Comparison of ENCODE assay signal across 8 cellular contexts in the genomic region with DNA sequence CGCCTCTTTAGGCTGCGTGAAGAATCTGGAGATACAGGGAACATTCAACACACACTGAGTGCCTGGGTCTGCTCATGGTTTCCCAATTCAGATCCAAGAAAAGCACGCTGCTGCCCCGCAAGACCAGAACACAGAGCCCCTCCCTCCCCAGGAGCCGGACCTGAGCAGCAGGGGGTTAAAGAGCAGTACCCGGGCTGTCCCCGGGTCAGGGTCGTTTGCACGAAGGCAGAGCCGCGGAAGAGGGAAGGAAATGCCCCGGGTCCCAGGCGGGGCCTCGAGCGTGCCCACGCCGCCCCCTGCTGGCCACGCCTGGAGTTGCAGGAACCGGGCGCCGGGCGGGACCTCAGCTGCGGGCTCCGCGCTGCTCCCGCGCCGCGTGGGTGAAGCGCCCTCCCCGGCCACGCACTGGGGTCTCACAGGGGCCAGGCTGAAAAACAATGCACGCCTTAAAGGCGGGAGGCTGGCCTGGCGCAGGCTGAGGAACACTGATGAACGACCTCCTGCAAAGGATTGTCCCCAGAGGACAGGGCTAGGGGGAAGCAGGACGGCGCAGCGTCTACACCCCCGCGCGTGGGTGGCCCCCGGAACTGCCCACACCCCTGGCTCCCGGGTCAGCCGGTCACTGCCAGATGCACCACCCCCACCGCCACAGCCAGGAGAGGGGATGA. TPM values are rescaled to one million over a fixed set of nuclear protein-coding genes. Genes with fewer than 3 reads are reported as not detected.
DNase-seq lines count a peak whose midpoint lies in the region; ATAC-seq and TF ChIP-seq lines count a peak whose summit lies in the region.

No MANE protein-coding gene starts in this region.

- no peaks in the 10 kb centered on the region for H3K9me3 ChIP-seq in ascending aorta
- no peaks in the 10 kb centered on the region for H3K9me3 ChIP-seq in gastrocnemius medialis

- DNase-seq in DMS 273 (lab: John Stamatoyannopoulos, UW; ENCODE audit: unreplicated experiment) (peak; percentile 76), DMS 273 treated with DMSO at 0.1 percent for 48 hours (lab: John Stamatoyannopoulos, UW) (no peak), KBM-7 (peak; percentile 68), T-helper 22 cell (ENCODE audit: low read depth) (peak; percentile 5), ascending aorta (ENCODE audit: low spot score in 2 of 2) (peak in 1 of 2 donors; percentile 74), hypothalamus (lab: John Stamatoyannopoulos, UW) (peak in 42 of 51 donors; percentile 4 to 77 (median 36)), gastrocnemius medialis (no peak)

- H3K4me3 ChIP-seq in ascending aorta (peak overlapping the region; percentile 46 to 61), gastrocnemius medialis (peak overlapping the region in 3 of 4 donors; percentile 10 to 46 (median 32))

- ATAC-seq in gastrocnemius medialis = peak; percentile 38 to 61
- ATAC-seq in GM21447 (IDR thresholded peaks at IDR 0.05; ENCODE audit: unreplicated experiment) = no peak

- intact Hi-C loops in ascending aorta (cut with DNase I) (loop anchor here (1.0 to 5.0 kb wide), 9 partner anchors 30 to 557 kb away; partner anchors contain the start of gene PMEPA1), gastrocnemius medialis (cut with DNase I; ENCODE audit: low total_unique reads) (loop anchor here (2.0 to 5.0 kb wide), 2 partner anchors 47 to 525 kb away; no protein-coding TSS in a partner anchor)

- no peak for TF ChIP-seq POLR2A in gastrocnemius medialis (IDR thresholded peaks at IDR 0.05)

- H3K4me1 ChIP-seq in ascending aorta = peaks cover 4 to 21% of the 10 kb centered on the region in 2 donors
- H3K4me1 ChIP-seq in gastrocnemius medialis = no peaks in the 10 kb centered on the region

- peak; percentile 97 to 100 (median 99) for TF ChIP-seq CTCF in ascending aorta (IDR thresholded peaks at IDR 0.05)
- TF ChIP-seq CTCF in gastrocnemius medialis (IDR thresholded peaks at IDR 0.05 in 4 of 5, conservative IDR thresholded peaks at IDR 0.05 in 1 of 5) = peak; percentile 85 to 95 (median 91)

- H3K36me3 ChIP-seq in ascending aorta (no peaks in the 10 kb centered on the region), gastrocnemius medialis (no peaks in the 10 kb centered on the region)

- in situ Hi-C loops in KBM-7 (cut with MboI; ENCODE audit: low pct_unique_long_range_greater_than_20kb, low sequenced_read_pairs) = loop anchor here (25.0 kb wide), 2 partner anchors 567 to 1092 kb away; partner anchors contain the start of gene ZBP1
- in situ Hi-C loops in gastrocnemius medialis (cut with MboI; ENCODE audit: low sequenced_read_pairs in 4 of 4) = loop anchor here in 2 of 4 donors (5.0 to 10.0 kb wide), 2 partner anchors 525 to 527 kb away; no protein-coding TSS in a partner anchor

- H3K27ac ChIP-seq in ascending aorta = no peak overlapping the region
- H3K27ac ChIP-seq in gastrocnemius medialis = no peak overlapping the region

- H3K27me3 ChIP-seq in ascending aorta (no peaks in the 10 kb centered on the region), gastrocnemius medialis (peaks cover 0 to 7% (median 2%) of the 10 kb centered on the region in 3 donors)

RNA-seq across cellular contexts. Expression of gene ANKRD60, which starts 48.9 kb away (rescaled TPM):
- total RNA-seq in ascending aorta = not detected
- total RNA-seq in gastrocnemius medialis = not detected

Comparison
In these comparisons a context has a peak if more than half of its experiments do, and no peak if none do; other contexts are left out.
1. DNase-seq: peak in DMS 273 (single experiment), KBM-7 (single experiment), T-helper 22 cell (single experiment) and hypothalamus (42 of 51); none in DMS 273 treated with DMSO at 0.1 percent for 48 hours (single experiment) and gastrocnemius medialis (0 of 2).